Comparison of ENCODE assay signal across 8 cellular contexts in genomic region chr6:31862344-31863235, GRCh38. TPM values are rescaled to one million over a fixed set of nuclear protein-coding genes. Genes with fewer than 3 reads are reported as not detected.
DNase-seq lines count a peak whose midpoint lies in the region; ATAC-seq and TF ChIP-seq lines count a peak whose summit lies in the region.

TSS of gene NEU1 (minus strand) at chr6:31862821. CDS start at chr6:31862776, 45 bp downstream.

- no peak for TF ChIP-seq CTCF in lower lobe of right lung (IDR thresholded peaks at IDR 0.05)

- no peaks in the 10 kb centered on the region for H3K27me3 ChIP-seq in CD8-positive, alpha-beta memory T cell (ENCODE audit: insufficient read depth, low read length, poor library complexity, severe bottlenecking)
- H3K27me3 ChIP-seq in lower lobe of right lung (ENCODE audit: low read depth), result no peaks in the 10 kb centered on the region

- H3K4me3 ChIP-seq in CD8-positive, alpha-beta memory T cell (ENCODE audit: low read length), result peak within 1 kb of the TSS; percentile 87
- H3K4me3 ChIP-seq in lower lobe of right lung, result peak within 1 kb of the TSS; percentile 84

- intact Hi-C loops in lower lobe of right lung (cut with DNase I), result no loop called here

- POLR2A ChIA-PET in CD8-positive, alpha-beta memory T cell (lab: Charles Lee), result interaction anchor here (0.6 to 2.2 kb wide), 21 partner anchors 19 to 1109 kb away, joined by 3 to 13 read pairs (median 4); partner anchors contain the start of genes ABHD16A, BAG6, C6orf47 and DDAH2

- peaks cover 21% of the 10 kb centered on the region for H3K4me1 ChIP-seq in CD8-positive, alpha-beta memory T cell (ENCODE audit: insufficient read depth, low read length)
- H3K4me1 ChIP-seq in lower lobe of right lung, result peaks cover 25% of the 10 kb centered on the region

- H3K4me1 Mint-ChIP-seq in CD8-positive, alpha-beta memory T cell, result peaks cover 25 to 26% (median 26%) of the 10 kb centered on the region in 3 donors

- DNase-seq in CD8-positive, alpha-beta memory T cell, result peak; percentile 99 to 100 (median 99)
- DNase-seq in HS-5 (ENCODE audit: low read depth) (peak; percentile 99), lower lobe of right lung (peak; percentile 100)
- DNase-seq in NK-92 treated with Interleukin-12 subunit alpha and Interleukin-12 subunit beta, amount 100 ng/mL, for 24 hours (lab: John Stamatoyannopoulos, UW), result peak; percentile 100
- peak; percentile 97 for DNase-seq in activated CD8-positive, alpha-beta memory T cell treated with anti-CD3 and anti-CD28 coated beads for 24 hours
- DNase-seq in effector CD4-positive, alpha-beta T cell, result peak; percentile 99
- peak; percentile 97 to 99 (median 99) for DNase-seq in stimulated activated CD4-positive, alpha-beta T cell treated with anti-CD3 and anti-CD28 coated beads, TNF-alpha, amount 100 ng/mL, for 24 hours (ENCODE audit: low read depth in 3 of 3)

- H3K27ac ChIP-seq in CD8-positive, alpha-beta memory T cell (ENCODE audit: low read depth, low read length), result peak within 1 kb of the TSS; percentile 95
- H3K27ac ChIP-seq in lower lobe of right lung, result peak within 1 kb of the TSS; percentile 86

- ATAC-seq in GM19468 (IDR thresholded peaks at IDR 0.05; ENCODE audit: extremely low read depth, unreplicated experiment) (peak; percentile 89), lower lobe of right lung (peak; percentile 98 to 99)

- H3K9me3 Mint-ChIP-seq in CD8-positive, alpha-beta memory T cell, result no peaks in the 10 kb centered on the region

- H3K27me3 Mint-ChIP-seq in CD8-positive, alpha-beta memory T cell, result peaks cover 0 to 4% of the 10 kb centered on the region in 2 donors

- H3K9me3 ChIP-seq in CD8-positive, alpha-beta memory T cell (ENCODE audit: low read length), result no peaks in the 10 kb centered on the region
- no peaks in the 10 kb centered on the region for H3K9me3 ChIP-seq in lower lobe of right lung

- H3K36me3 Mint-ChIP-seq in CD8-positive, alpha-beta memory T cell, result peaks cover 0 to 44% (median 2%) of the 10 kb centered on the region in 3 donors

- H3K27ac Mint-ChIP-seq in CD8-positive, alpha-beta memory T cell, result peak within 1 kb of the TSS; percentile 82 to 97 (median 94)

- H3K36me3 ChIP-seq in CD8-positive, alpha-beta memory T cell (ENCODE audit: insufficient read depth, low read length), result peaks cover 20% of the 10 kb centered on the region
- H3K36me3 ChIP-seq in lower lobe of right lung, result peaks cover 38% of the 10 kb centered on the region

- CTCF ChIA-PET in CD8-positive, alpha-beta memory T cell (lab: Charles Lee), result interaction anchor here (1.0 to 2.2 kb wide), 17 partner anchors 12 to 316 kb away, joined by 3 to 10 read pairs (median 4); partner anchors contain the start of genes ATP6V1G2, BAG6, C6orf47 and EHMT2

- peak within 1 kb of the TSS; percentile 80 to 97 (median 93) for H3K4me3 Mint-ChIP-seq in CD8-positive, alpha-beta memory T cell

RNA-seq across cellular contexts. Expression of gene NEU1, which starts in this region (rescaled TPM):
- 10 to 100 TPM; 19.0 to 19.4 TPM for total RNA-seq in CD8-positive, alpha-beta memory T cell
- 25.0 TPM for polyA plus RNA-seq in CD8-positive, alpha-beta memory T cell
- 70.5 TPM for total RNA-seq in lower lobe of right lung

Comparison
In these comparisons a context has a peak if more than half of its experiments do, and no peak if none do; other contexts are left out.
1. Peak in every context shown above with its lines: DNase-seq, ATAC-seq, H3K4me3 ChIP-seq and H3K27ac ChIP-seq.